Comparison of ENCODE assay signal across 17 cellular contexts in the genomic region with DNA sequence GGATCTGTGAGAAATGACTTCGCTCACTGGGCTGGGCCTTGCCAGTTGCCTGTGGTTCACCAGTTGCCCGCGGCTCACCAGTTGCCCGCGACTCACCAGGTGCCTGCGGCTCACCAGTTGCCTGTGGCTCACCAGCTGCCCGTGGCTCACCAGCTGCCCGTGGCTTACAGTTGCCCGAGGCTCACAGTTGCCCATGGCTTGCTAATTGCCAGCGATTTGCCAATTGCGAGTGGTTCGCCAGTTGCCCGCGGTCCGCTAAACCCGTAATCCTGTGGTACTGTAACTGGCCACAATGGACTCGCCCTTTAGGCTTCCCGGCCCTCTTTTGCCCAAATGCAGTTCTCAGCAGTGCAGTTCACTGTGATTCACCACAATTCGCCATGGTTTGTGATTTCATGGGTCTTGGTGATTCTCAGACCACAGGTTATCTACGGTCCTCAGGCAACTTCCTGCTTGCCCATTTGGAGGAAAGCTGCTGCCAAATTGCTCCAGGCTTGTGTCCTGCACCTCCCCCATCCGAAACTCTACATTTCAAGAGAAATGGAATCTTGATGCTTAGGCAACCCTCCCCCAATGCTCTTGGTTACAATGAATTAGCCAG.
A peak's percentile ranks its signal among the peaks of the same experiment; 100 is the strongest.
DNase-seq lines count a peak whose midpoint lies in the region; TF ChIP-seq lines count a peak whose summit lies in the region.
"Had no signal": no experiment of that assay in that cellular context is flagged by ENCODE, and none has a peak within 500 bp of the region (broad histone marks: within the 10 kb centered on the region; RNA-seq: fewer than 3 reads in every experiment).

No MANE protein-coding gene starts in this region.

- no peak overlapping the region for H3K4me3 ChIP-seq in NB4 (ENCODE audit: low read depth, low read length)
- H3K4me3 ChIP-seq in foreskin fibroblast (ENCODE audit: low read depth in 1 of 2, low read length in 2 of 2): no peak overlapping the region
- H3K4me3 ChIP-seq: esophagus muscularis mucosa, tibial artery had no signal

- DNase-seq in NCI-H526 (lab: John Stamatoyannopoulos, UW) (peak; percentile 6 to 46), NCI-H526 treated with DMSO at 0.1 percent for 48 hours (lab: John Stamatoyannopoulos, UW) (no peak), NB4 (ENCODE audit: low read depth) (peak; percentile 68), astrocyte of the hippocampus (ENCODE audit: low read depth, low spot score) (peak; percentile 42), retina (peak; percentile 6), foreskin fibroblast (no peak), NCI-H1436 treated with DMSO at 0.1 percent for 48 hours (lab: John Stamatoyannopoulos, UW) (no peak), nucleus accumbens (lab: John Stamatoyannopoulos, UW) (no peak)
- DNase-seq: activated CD8-positive, alpha-beta memory T cell treated with anti-CD3 and anti-CD28 coated beads for 24 hours; C1 segment of cervical spinal cord; caudate nucleus; mesenchymal stem cell; NCI-H1417; stimulated activated naive B cell treated with anti-CD40 and anti-IgM and Interleukin-4, amounts not matched to agents 10 μg/mL and 1 μg/mL and 100 μg/mL, for 72 hours; T-cell; tibial artery had no signal

- TF ChIP-seq POLR2A in NB4 (IDR thresholded peaks at IDR 0.05; ENCODE audit: extremely low read depth, insufficient read length): no peak

- no peak for TF ChIP-seq CTCF in NB4 (IDR thresholded peaks at IDR 0.05; ENCODE audit: low read depth, low read length)
- TF ChIP-seq CTCF in foreskin fibroblast (IDR thresholded peaks at IDR 0.05; ENCODE audit: low read depth, low read length): no peak

Comparison
In these comparisons a context has a peak if more than half of its experiments do, and no peak if none do; other contexts are left out.
1. DNase-seq: peak in NCI-H526 (2 of 2), NB4 (single experiment), astrocyte of the hippocampus (single experiment) and retina (single experiment); none in NCI-H526 treated with DMSO at 0.1 percent for 48 hours (single experiment), foreskin fibroblast (0 of 2), NCI-H1436 treated with DMSO at 0.1 percent for 48 hours (single experiment) and nucleus accumbens (0 of 56).